ENCODE assay signal across 1 cellular context in genomic region chr10:8298871-8299570, GRCh38.
A peak's percentile ranks its signal among the peaks of the same experiment; 100 is the strongest.
TF ChIP-seq lines count a peak whose summit lies in the region.

No MANE protein-coding gene starts in this region.

TF ChIP-seq in HEK293, 187 proteins besides CTCF, POLR2A, EP300 and RAD21 (continued from another document and continues in another):
- TF ChIP-seq ZNF621 (tag by site-specific recombination; IDR thresholded peaks at IDR 0.05) (no peak), ZSCAN4 (tag by site-specific recombination; IDR thresholded peaks at IDR 0.05) (no peak), ZNF23 (tag by site-specific recombination; IDR thresholded peaks at IDR 0.05; ENCODE audit: borderline replicate concordance) (no peak), MYNN (tag by site-specific recombination; IDR thresholded peaks at IDR 0.05; ENCODE audit: borderline replicate concordance) (no peak), ZNF561 (tag by site-specific recombination; IDR thresholded peaks at IDR 0.05; ENCODE audit: borderline replicate concordance) (0 out of 2 replicates have a peak, but pooled peaks have one; percentile 52), ZNF391 (tag by site-specific recombination; IDR thresholded peaks at IDR 0.05; ENCODE audit: borderline replicate concordance, low read depth) (no peak), ZNF280D (tag by site-specific recombination; IDR thresholded peaks at IDR 0.05) (no peak), ZNF768 (tag by site-specific recombination; IDR thresholded peaks at IDR 0.05) (no peak), TSHZ1 (tag by site-specific recombination; IDR thresholded peaks at IDR 0.05; ENCODE audit: borderline replicate concordance) (no peak), ZNF623 (tag by site-specific recombination; IDR thresholded peaks at IDR 0.05) (no peak), HOXC10 (CRISPR knock-in tag; IDR thresholded peaks at IDR 0.05) (no peak), ZNF580 (tag by site-specific recombination; IDR thresholded peaks at IDR 0.05) (0 out of 2 replicates have a peak, but pooled peaks have one; percentile 12), ZNF76 (tag by site-specific recombination; IDR thresholded peaks at IDR 0.05; ENCODE audit: borderline replicate concordance, low read depth) (no peak), ZNF544 (tag by site-specific recombination; IDR thresholded peaks at IDR 0.05) (no peak), ZNF221 (tag by site-specific recombination; IDR thresholded peaks at IDR 0.05; ENCODE audit: borderline replicate concordance) (no peak), ZNF701 (tag by site-specific recombination; IDR thresholded peaks at IDR 0.05) (no peak), SP3 (tag by site-specific recombination; IDR thresholded peaks at IDR 0.05) (no peak), KLF7 (tag by site-specific recombination; IDR thresholded peaks at IDR 0.05; ENCODE audit: borderline replicate concordance) (no peak), KLF1 (tag by site-specific recombination; IDR thresholded peaks at IDR 0.05) (no peak), ZNF792 (tag by site-specific recombination; IDR thresholded peaks at IDR 0.05) (no peak), IKZF3 (tag by site-specific recombination; IDR thresholded peaks at IDR 0.05) (peak; percentile 26; the same call in 1 of the 2 replicates), ZNF843 (tag by site-specific recombination; IDR thresholded peaks at IDR 0.05) (peak; percentile 72; the same call in 1 of the 2 replicates), ZNF600 (tag by site-specific recombination; IDR thresholded peaks at IDR 0.05) (peak; percentile 65), TRIM28 (IDR thresholded peaks at IDR 0.05; ENCODE audit: borderline replicate concordance, low read length) (no peak; the same call in 1 of the 2 replicates), ZNF112 (tag by site-specific recombination; IDR thresholded peaks at IDR 0.05) (no peak), ZNF133 (tag by site-specific recombination; IDR thresholded peaks at IDR 0.05) (no peak), ZNF214 (tag by site-specific recombination; IDR thresholded peaks at IDR 0.05; ENCODE audit: borderline replicate concordance) (no peak), ZNF449 (tag by site-specific recombination; IDR thresholded peaks at IDR 0.05) (no peak), ZNF132 (tag by site-specific recombination; IDR thresholded peaks at IDR 0.05; ENCODE audit: borderline replicate concordance) (no peak), ZNF423 (tag by site-specific recombination; IDR thresholded peaks at IDR 0.05) (no peak), ZNF610 (tag by site-specific recombination; IDR thresholded peaks at IDR 0.05; ENCODE audit: borderline replicate concordance) (no peak), ZNF488 (tag by site-specific recombination; IDR thresholded peaks at IDR 0.05) (no peak), ZBTB8A (tag by site-specific recombination; IDR thresholded peaks at IDR 0.05) (peak; percentile 46; the same call in 1 of the 2 replicates), ZBTB44 (tag by site-specific recombination; IDR thresholded peaks at IDR 0.05) (peak; percentile 77), ZEB2 (tag by site-specific recombination; IDR thresholded peaks at IDR 0.05) (0 out of 2 replicates have a peak, but pooled peaks have one; percentile 48), ZNF248 (tag by site-specific recombination; IDR thresholded peaks at IDR 0.05) (no peak), ZIC2 (tag by site-specific recombination; IDR thresholded peaks at IDR 0.05) (peak; percentile 24; the same call in 1 of the 2 replicates), ZNF37A (tag by site-specific recombination; IDR thresholded peaks at IDR 0.05) (no peak), EGR2 (tag by site-specific recombination; IDR thresholded peaks at IDR 0.05; ENCODE audit: low read depth) (no peak), KLF8 (tag by site-specific recombination; IDR thresholded peaks at IDR 0.05) (no peak), ZNF837 (tag by site-specific recombination; IDR thresholded peaks at IDR 0.05) (no peak), ZNF473 (tag by site-specific recombination; IDR thresholded peaks at IDR 0.05) (no peak), ZNF2 (tag by site-specific recombination; IDR thresholded peaks at IDR 0.05) (no peak), ZNF692 (tag by site-specific recombination; IDR thresholded peaks at IDR 0.05) (no peak), YY2 (tag by site-specific recombination; IDR thresholded peaks at IDR 0.05) (no peak)
